In the genomic region with DNA sequence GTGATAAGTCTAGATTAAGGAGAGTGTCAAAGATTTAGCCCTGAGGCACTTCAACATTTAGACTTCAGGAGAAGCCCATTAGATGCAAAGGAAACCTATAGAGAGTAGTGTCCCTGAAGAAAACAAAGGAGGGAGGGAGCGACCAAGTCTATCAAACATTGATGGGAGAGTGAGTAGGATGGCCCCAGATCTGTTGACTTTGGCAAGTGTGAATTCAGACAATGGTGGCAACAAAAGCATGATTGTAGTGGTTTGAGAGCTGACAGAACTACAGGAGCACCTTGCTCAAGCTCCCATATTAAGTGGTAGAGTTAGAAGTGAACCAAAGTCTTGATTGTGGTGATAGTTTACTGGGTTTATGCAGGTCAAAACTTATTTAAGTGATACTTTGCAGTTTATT, we compare ENCODE assay signal across 1 cellular context.
TF ChIP-seq lines count a peak whose summit lies in the region.

No MANE protein-coding gene starts in this region.

TF ChIP-seq in HepG2, 621 proteins besides CTCF, POLR2A, EP300 and RAD21:
- no peak for TF ChIP-seq SOX6 (IDR thresholded peaks at IDR 0.05)
- TF ChIP-seq SOX6 (CRISPR knock-in tag; IDR thresholded peaks at IDR 0.05) = peak; percentile 89
- TF ChIP-seq SP5 (CRISPR knock-in tag; IDR thresholded peaks at IDR 0.05; ENCODE audit: borderline replicate concordance, low read depth) = 0 out of 2 replicates have a peak, but pooled peaks have one; percentile 17
- TF ChIP-seq, protein P1, sequence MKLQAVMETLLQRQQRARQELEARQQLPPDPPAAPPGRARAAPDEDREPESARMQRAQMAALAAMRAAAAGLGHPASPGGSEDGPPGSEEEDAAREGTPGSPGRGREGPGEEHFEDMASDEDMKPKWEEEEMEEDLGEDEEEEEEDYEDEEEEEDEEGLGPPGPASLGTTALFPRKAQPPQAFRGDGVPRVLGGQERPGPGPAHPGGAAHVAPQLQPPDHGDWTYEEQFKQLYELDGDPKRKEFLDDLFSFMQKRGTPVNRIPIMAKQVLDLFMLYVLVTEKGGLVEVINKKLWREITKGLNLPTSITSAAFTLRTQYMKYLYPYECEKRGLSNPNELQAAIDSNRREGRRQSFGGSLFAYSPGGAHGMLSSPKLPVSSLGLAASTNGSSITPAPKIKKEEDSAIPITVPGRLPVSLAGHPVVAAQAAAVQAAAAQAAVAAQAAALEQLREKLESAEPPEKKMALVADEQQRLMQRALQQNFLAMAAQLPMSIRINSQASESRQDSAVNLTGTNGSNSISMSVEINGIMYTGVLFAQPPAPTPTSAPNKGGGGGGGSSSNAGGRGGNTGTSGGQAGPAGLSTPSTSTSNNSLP (IDR thresholded peaks at IDR 0.05; ENCODE audit: low read depth, low read length) = 0 out of 2 replicates have a peak, but pooled peaks have one; percentile 33
- TF ChIP-seq CBFB (CRISPR knock-in tag; IDR thresholded peaks at IDR 0.05) = no peak
- peak; percentile 31; the same call in 1 of the 2 replicates for TF ChIP-seq TBX3 (IDR thresholded peaks at IDR 0.05; ENCODE audit: borderline replicate concordance)
- TF ChIP-seq ZNF878 (CRISPR knock-in tag; IDR thresholded peaks at IDR 0.05) = no peak
- TF ChIP-seq ZNF205 (CRISPR knock-in tag; IDR thresholded peaks at IDR 0.05) = no peak
- peak; percentile 92 for TF ChIP-seq SOX13 (IDR thresholded peaks at IDR 0.05)
- TF ChIP-seq SOX13 (CRISPR knock-in tag; conservative IDR thresholded peaks at IDR 0.05 in 1 of 2, IDR thresholded peaks at IDR 0.05 in 1 of 2) = peak in 1 of 2 experiments; percentile 98; a peak in 2 of 4 replicates
- no peak for TF ChIP-seq ELF4 (CRISPR knock-in tag; IDR thresholded peaks at IDR 0.05; ENCODE audit: borderline replicate concordance)
- TF ChIP-seq ZNF644 (CRISPR knock-in tag; IDR thresholded peaks at IDR 0.05; ENCODE audit: low read depth) = 0 out of 2 replicates have a peak, but pooled peaks have one; percentile 54
- no peak for TF ChIP-seq ZBTB8A (CRISPR knock-in tag; IDR thresholded peaks at IDR 0.05; ENCODE audit: borderline replicate concordance, low read depth)
- no peak for TF ChIP-seq ZNF207 (IDR thresholded peaks at IDR 0.05; ENCODE audit: borderline replicate concordance)
- TF ChIP-seq ZNF768 (CRISPR knock-in tag; IDR thresholded peaks at IDR 0.05) = no peak
- TF ChIP-seq, protein P2, sequence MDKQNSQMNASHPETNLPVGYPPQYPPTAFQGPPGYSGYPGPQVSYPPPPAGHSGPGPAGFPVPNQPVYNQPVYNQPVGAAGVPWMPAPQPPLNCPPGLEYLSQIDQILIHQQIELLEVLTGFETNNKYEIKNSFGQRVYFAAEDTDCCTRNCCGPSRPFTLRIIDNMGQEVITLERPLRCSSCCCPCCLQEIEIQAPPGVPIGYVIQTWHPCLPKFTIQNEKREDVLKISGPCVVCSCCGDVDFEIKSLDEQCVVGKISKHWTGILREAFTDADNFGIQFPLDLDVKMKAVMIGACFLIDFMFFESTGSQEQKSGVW (CRISPR knock-in tag; IDR thresholded peaks at IDR 0.05; ENCODE audit: borderline replicate concordance) = 0 out of 2 replicates have a peak, but pooled peaks have one; percentile 8
- TF ChIP-seq SOX5 (CRISPR knock-in tag; IDR thresholded peaks at IDR 0.05; ENCODE audit: borderline replicate concordance) = peak; percentile 96
- TF ChIP-seq FOXA1 (IDR thresholded peaks at IDR 0.05) = no peak
- 0 out of 2 replicates have a peak, but pooled peaks have one; percentile 31 for TF ChIP-seq FOXA1 (CRISPR knock-in tag; IDR thresholded peaks at IDR 0.05)
- TF ChIP-seq MAZ (IDR thresholded peaks at IDR 0.05; ENCODE audit: borderline replicate concordance, low read depth, low read length) = 0 out of 2 replicates have a peak, but pooled peaks have one; percentile 17
- TF ChIP-seq MAZ (CRISPR knock-in tag; IDR thresholded peaks at IDR 0.05; ENCODE audit: low read depth) = no peak
- no peak for TF ChIP-seq NFKBIZ (CRISPR knock-in tag; IDR thresholded peaks at IDR 0.05)
TF ChIP-seq in HepG2: peak in this region for 10.
